Comparison of ENCODE assay signal across 8 cellular contexts in the genomic region with DNA sequence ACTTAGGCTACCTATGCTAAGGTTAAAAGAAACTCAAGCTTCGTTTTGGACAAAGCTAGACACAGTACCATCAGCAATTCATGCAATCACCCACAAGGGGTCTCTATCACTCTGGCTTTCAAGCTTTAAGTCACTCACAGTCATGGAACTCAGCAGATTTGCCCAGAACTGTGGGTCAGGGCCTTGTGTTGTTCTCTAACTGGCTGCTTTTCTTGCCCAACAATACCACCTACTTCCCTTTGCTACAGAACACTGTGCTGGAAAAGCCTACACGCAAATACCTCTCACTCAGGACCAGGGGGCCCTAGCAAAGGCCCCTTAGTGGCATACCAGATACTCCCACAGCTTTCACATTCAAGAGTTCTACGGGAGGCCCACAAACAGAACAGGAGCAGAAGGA. TPM values are rescaled to one million over a fixed set of nuclear protein-coding genes. Genes with fewer than 3 reads are reported as not detected.
DNase-seq lines count a peak whose midpoint lies in the region; ATAC-seq, FAIRE-seq and TF ChIP-seq lines count a peak whose summit lies in the region.

No MANE protein-coding gene starts in this region.

- WGBS in ovary, 3 donors, result 11 to 15% (median 12%) methylated on average over 3 of the region's 3 CpGs

- H3K4me3 ChIP-seq in ovary, result no peak overlapping the region

- POLR2A ChIA-PET in activated naive CD8-positive, alpha-beta T cell treated with anti-CD3 and anti-CD28 coated beads, Interleukin-2, amount 10 ng/mL, durations not matched to agents 7 days and 5 days (lab: Charles Lee), result interaction anchor here (0.5 to 14.2 kb wide), 9 partner anchors 8 to 79 kb away, joined by 3 to 225 read pairs (median 4); partner anchors contain the start of genes NAB2, NEMP1 and STAT6

- H3K9me3 ChIP-seq in ovary, result no peaks in the 10 kb centered on the region

- peaks cover 1% of the 10 kb centered on the region for H3K4me1 ChIP-seq in ovary (ENCODE audit: insufficient read depth)

- peak; percentile 84 for DNase-seq in EH (ENCODE audit: low read depth)
- DNase-seq in RCC 7860 (ENCODE audit: low spot score), result peak; percentile 51
- DNase-seq in activated naive CD8-positive, alpha-beta T cell treated with anti-CD3 and anti-CD28 coated beads, Interleukin-2, amount 10 ng/mL, durations not matched to agents 7 days and 5 days, result no peak
- DNase-seq in glutamatergic neuron, result no peak
- peak in 4 of 5 donors; percentile 55 to 79 (median 58) for DNase-seq in ovary
- no peak for DNase-seq in COLO829 (ENCODE audit: low spot score)

- intact Hi-C loops in ovary (cut with DNase I), result loop anchor here in 3 of 4 donors (2.0 to 5.0 kb wide), 4 partner anchors 41 to 113 kb away; partner anchors contain the start of gene STAT6 (in 2 of the 3)

- H3K4me1 Mint-ChIP-seq in IgD-negative memory B cell (peaks cover 20 to 26% (median 24%) of the 10 kb centered on the region in 3 donors), glutamatergic neuron (ENCODE audit: low read depth, unreplicated experiment) (no peaks in the 10 kb centered on the region)
- H3K4me1 Mint-ChIP-seq in activated naive CD8-positive, alpha-beta T cell treated with anti-CD3 and anti-CD28 coated beads, Interleukin-2, amount 10 ng/mL, durations not matched to agents 7 days and 5 days, result peaks cover 39% of the 10 kb centered on the region

- H3K36me3 ChIP-seq in ovary, result no peaks in the 10 kb centered on the region

- peak; percentile 82 for TF ChIP-seq CTCF in glutamatergic neuron (IDR thresholded peaks at IDR 0.05; ENCODE audit: partially characterized antibody, unreplicated experiment)
- peak; percentile 78 to 97 (median 96) for TF ChIP-seq CTCF in ovary (IDR thresholded peaks at IDR 0.05)

- H3K27ac ChIP-seq in ovary, result peak overlapping the region; percentile 56 to 76

- no peak for TF ChIP-seq POLR2A in ovary (IDR thresholded peaks at IDR 0.05)

- peak overlapping the region; percentile 76 to 83 (median 81) for H3K27ac Mint-ChIP-seq in IgD-negative memory B cell
- H3K27ac Mint-ChIP-seq in activated naive CD8-positive, alpha-beta T cell treated with anti-CD3 and anti-CD28 coated beads, Interleukin-2, amount 10 ng/mL, durations not matched to agents 7 days and 5 days, result peak overlapping the region; percentile 85
- no peak overlapping the region for H3K27ac Mint-ChIP-seq in glutamatergic neuron (ENCODE audit: unreplicated experiment)

- FAIRE-seq in RCC 7860 (lab: Jason Lieb, UNC), result peak; percentile 30

- H3K36me3 Mint-ChIP-seq in IgD-negative memory B cell, result peaks cover 8% of the 10 kb centered on the region
- peaks cover 37% of the 10 kb centered on the region for H3K36me3 Mint-ChIP-seq in activated naive CD8-positive, alpha-beta T cell treated with anti-CD3 and anti-CD28 coated beads, Interleukin-2, amount 10 ng/mL, durations not matched to agents 7 days and 5 days
- H3K36me3 Mint-ChIP-seq in glutamatergic neuron (ENCODE audit: unreplicated experiment), result peaks cover 4% of the 10 kb centered on the region

- peak overlapping the region in 2 of 4 donors; percentile 50 to 83 for H3K4me3 Mint-ChIP-seq in IgD-negative memory B cell
- peak overlapping the region; percentile 28 for H3K4me3 Mint-ChIP-seq in activated naive CD8-positive, alpha-beta T cell treated with anti-CD3 and anti-CD28 coated beads, Interleukin-2, amount 10 ng/mL, durations not matched to agents 7 days and 5 days
- H3K4me3 Mint-ChIP-seq in glutamatergic neuron (ENCODE audit: unreplicated experiment), result no peak overlapping the region

- no peaks in the 10 kb centered on the region for H3K9me3 Mint-ChIP-seq in IgD-negative memory B cell
- peaks cover 1% of the 10 kb centered on the region for H3K9me3 Mint-ChIP-seq in activated naive CD8-positive, alpha-beta T cell treated with anti-CD3 and anti-CD28 coated beads, Interleukin-2, amount 10 ng/mL, durations not matched to agents 7 days and 5 days
- no peaks in the 10 kb centered on the region for H3K9me3 Mint-ChIP-seq in glutamatergic neuron (ENCODE audit: unreplicated experiment)

- TF ChIP-seq EP300 in ovary (IDR thresholded peaks at IDR 0.05), result no peak

- no peaks in the 10 kb centered on the region for H3K27me3 ChIP-seq in ovary

- peak; percentile 75 for ATAC-seq in GM21526 (IDR thresholded peaks at IDR 0.05; ENCODE audit: low FRiP score, unreplicated experiment)
- ATAC-seq in activated naive CD8-positive, alpha-beta T cell treated with anti-CD3 and anti-CD28 coated beads, Interleukin-2, amount 10 ng/mL, durations not matched to agents 7 days and 5 days (ENCODE audit: low read depth), result peak; percentile 96

- H3K27me3 Mint-ChIP-seq in IgD-negative memory B cell (no peaks in the 10 kb centered on the region), glutamatergic neuron (ENCODE audit: unreplicated experiment) (no peaks in the 10 kb centered on the region)
- H3K27me3 Mint-ChIP-seq in activated naive CD8-positive, alpha-beta T cell treated with anti-CD3 and anti-CD28 coated beads, Interleukin-2, amount 10 ng/mL, durations not matched to agents 7 days and 5 days, result no peaks in the 10 kb centered on the region

RNA-seq across cellular contexts. Expression of gene NEMP1, which starts 9.1 kb away (rescaled TPM):
- polyA plus RNA-seq in IgD-negative memory B cell, result 4.3 TPM
- 10 to 100 TPM; 52.9 to 59.6 TPM for total RNA-seq in activated naive CD8-positive, alpha-beta T cell treated with anti-CD3 and anti-CD28 coated beads, Interleukin-2, amount 10 ng/mL, durations not matched to agents 7 days and 5 days
- 11.5 TPM for total RNA-seq in glutamatergic neuron (ENCODE audit: unreplicated experiment)
- 10 to 100 TPM in 5 of 7 donors, 1 to 10 TPM in 2; 6.8 to 14.9 (median 10.8) TPM for total RNA-seq in ovary
- 10 to 100 TPM in 1 of 2 donors, 1 to 10 TPM in 1; 5.8 to 11.1 TPM for polyA plus RNA-seq in ovary

RNA-seq across cellular contexts. Expression of gene NAB2, which starts 19.4 kb away (rescaled TPM):
- polyA plus RNA-seq in IgD-negative memory B cell (0.81 TPM), ovary (10 to 100 TPM; 27.5 to 47.4 TPM)
- 10 to 100 TPM; 13.1 to 16.1 TPM for total RNA-seq in activated naive CD8-positive, alpha-beta T cell treated with anti-CD3 and anti-CD28 coated beads, Interleukin-2, amount 10 ng/mL, durations not matched to agents 7 days and 5 days
- total RNA-seq in glutamatergic neuron (ENCODE audit: unreplicated experiment) (20.0 TPM), ovary (100 to 1,000 TPM in 1 of 7 donors, 10 to 100 TPM in 6; 37.6 to 103 (median 70.8) TPM)

RNA-seq across cellular contexts. Expression of gene MYO1A, which starts 19.6 kb away (rescaled TPM):
- not detected for polyA plus RNA-seq in IgD-negative memory B cell
- total RNA-seq in activated naive CD8-positive, alpha-beta T cell treated with anti-CD3 and anti-CD28 coated beads, Interleukin-2, amount 10 ng/mL, durations not matched to agents 7 days and 5 days, result 1 to 10 TPM; 1.2 to 2.1 TPM
- 0.64 TPM for total RNA-seq in glutamatergic neuron (ENCODE audit: unreplicated experiment)
- total RNA-seq in ovary, result 1 to 10 TPM in 1 of 7 donors, under 1 TPM in 4, not detected in 2; 0.10 to 2.6 (median 0.23) TPM
- polyA plus RNA-seq in ovary, result under 1 TPM; 0.08 to 0.38 TPM

RNA-seq across cellular contexts. Expression of gene STAT6, which starts 41.6 kb away (rescaled TPM):
- 130 TPM for polyA plus RNA-seq in IgD-negative memory B cell
- total RNA-seq in activated naive CD8-positive, alpha-beta T cell treated with anti-CD3 and anti-CD28 coated beads, Interleukin-2, amount 10 ng/mL, durations not matched to agents 7 days and 5 days, result 100 to 1,000 TPM; 251 to 263 TPM
- 34.4 TPM for total RNA-seq in glutamatergic neuron (ENCODE audit: unreplicated experiment)
- 100 to 1,000 TPM in 5 of 7 donors, 10 to 100 TPM in 2; 67.4 to 211 (median 168) TPM for total RNA-seq in ovary
- 100 to 1,000 TPM; 145 to 158 TPM for polyA plus RNA-seq in ovary

RNA-seq across cellular contexts. Expression of gene TAC3, which starts 53.2 kb away (rescaled TPM):
- not detected for polyA plus RNA-seq in IgD-negative memory B cell
- total RNA-seq in activated naive CD8-positive, alpha-beta T cell treated with anti-CD3 and anti-CD28 coated beads, Interleukin-2, amount 10 ng/mL, durations not matched to agents 7 days and 5 days, result under 1 TPM; 0.34 to 0.53 TPM
- total RNA-seq in glutamatergic neuron (ENCODE audit: unreplicated experiment), result 0.74 TPM
- total RNA-seq in ovary, result not detected
- 1 to 10 TPM in 1 of 2 donors, under 1 TPM in 1; 0.40 to 2.2 TPM for polyA plus RNA-seq in ovary

Comparison
In these comparisons a context has a peak if more than half of its experiments do, and no peak if none do; other contexts are left out.
1. DNase-seq: peak in EH (single experiment), RCC 7860 (single experiment) and ovary (4 of 5); none in activated naive CD8-positive, alpha-beta T cell treated with anti-CD3 and anti-CD28 coated beads, Interleukin-2, amount 10 ng/mL, durations not matched to agents 7 days and 5 days (single experiment), glutamatergic neuron (single experiment) and COLO829 (single experiment).